ENCODE assay signal across 9 cellular contexts in genomic region chr5:141084487-141084989, GRCh38. TPM values are rescaled to one million over a fixed set of nuclear protein-coding genes. Genes with fewer than 3 reads are reported as not detected.
DNase-seq lines count a peak whose midpoint lies in the region; ATAC-seq, FAIRE-seq and TF ChIP-seq lines count a peak whose summit lies in the region.
"Had no signal": no experiment of that assay in that cellular context is flagged by ENCODE, and none has a peak within 500 bp of the region (broad histone marks: within the 10 kb centered on the region; RNA-seq: fewer than 3 reads in every experiment).

No MANE protein-coding gene starts in this region.

- dilution Hi-C loops in endothelial cell of umbilical vein (cut with MboI; ENCODE audit: extremely low pct_ligation_motif_present, low sequenced_read_pairs), result no loop called here

- no peaks in the 10 kb centered on the region for H3K9me3 ChIP-seq in endothelial cell of umbilical vein (replicated peaks; ENCODE audit: control insufficient read depth, insufficient read depth, low read length)

- CTCF ChIA-PET in endothelial cell of umbilical vein (lab: Charles Lee), result no interaction called here

- H4K20me1 ChIP-seq in endothelial cell of umbilical vein (replicated peaks; ENCODE audit: control insufficient read depth, extremely low read depth, insufficient read depth, low read length), result no peaks in the 10 kb centered on the region

- peak; percentile 23 to 42 for TF ChIP-seq CTCF in endothelial cell of umbilical vein (IDR thresholded peaks at IDR 0.05; ENCODE audit: extremely low read depth in 1 of 2, insufficient read depth in 1 of 2, low read depth in 1 of 2, low read length in 2 of 2)

- no peak for TF ChIP-seq POLR2A in endothelial cell of umbilical vein (IDR thresholded peaks at IDR 0.05; ENCODE audit: low read depth, low read length)

- H3K79me2 ChIP-seq in endothelial cell of umbilical vein (ENCODE audit: control insufficient read depth, insufficient read depth, low read length), result no peaks in the 10 kb centered on the region

- no peaks in the 10 kb centered on the region for H3K4me1 ChIP-seq in endothelial cell of umbilical vein (ENCODE audit: control insufficient read depth, extremely low read depth, insufficient read depth, low read length)

- ATAC-seq in GM18907 (IDR thresholded peaks at IDR 0.05; ENCODE audit: unreplicated experiment) (peak; percentile 68), HG02938 (IDR thresholded peaks at IDR 0.05; ENCODE audit: unreplicated experiment) (no peak)

- DNase-seq in NCI-H2081 (lab: John Stamatoyannopoulos, UW) (peak; percentile 32 to 67), endothelial cell of umbilical vein (ENCODE audit: low read depth, low spot score) (peak; percentile 39), middle frontal gyrus (ENCODE audit: extremely low spot score, low spot score) (peak; percentile 8), substantia nigra (lab: John Stamatoyannopoulos, UW) (peak in 34 of 49 donors; percentile 4 to 71 (median 30))
- DNase-seq in activated CD4-positive, alpha-beta T cell treated with anti-CD3 and anti-CD28 coated beads, Interleukin-2, amount 50 U/mL, for 4 hours, result peak; percentile 15 to 19
- no peak for DNase-seq in activated CD4-positive, CD25-positive, alpha-beta regulatory T cell treated with anti-CD3 and anti-CD28 coated beads, Interleukin-2, amount 50 U/mL, for 72 hours

- peak overlapping the region; percentile 62 for H2AFZ ChIP-seq in endothelial cell of umbilical vein (ENCODE audit: low read depth, low read length)

- H3K4me3 ChIP-seq in endothelial cell of umbilical vein (replicated peaks in 1 of 3; ENCODE audit: insufficient read depth in 1 of 3, low read depth in 1 of 3, low read length in 3 of 3), result peak overlapping the region in 2 of 3 experiments; percentile 11 to 45

- no peaks in the 10 kb centered on the region for H3K9me1 ChIP-seq in endothelial cell of umbilical vein (replicated peaks; ENCODE audit: control insufficient read depth, extremely low read depth, insufficient read depth, low read length)

- H3K27me3 ChIP-seq in endothelial cell of umbilical vein (ENCODE audit: control insufficient read depth in 2 of 2, insufficient read depth in 2 of 2, low read length in 2 of 2), result no peaks in the 10 kb centered on the region

- peak; percentile 35 for FAIRE-seq in endothelial cell of umbilical vein (lab: Jason Lieb, UNC)
- FAIRE-seq: colon had no signal

- no peaks in the 10 kb centered on the region for H3K36me3 ChIP-seq in endothelial cell of umbilical vein (ENCODE audit: control insufficient read depth in 2 of 2, extremely low read depth in 1 of 2, insufficient read depth in 2 of 2, low read length in 2 of 2)

- intact Hi-C loops in endothelial cell of umbilical vein (cut with micrococcal nuclease), result no loop called here

- POLR2A ChIA-PET in endothelial cell of umbilical vein (lab: Charles Lee), result no interaction called here

- BruUV-seq in endothelial cell of umbilical vein (replicated peaks; lab: Mats Ljungman, UMichigan), result no TSS peak

- peak overlapping the region; percentile 55 for H3K4me2 ChIP-seq in endothelial cell of umbilical vein (ENCODE audit: insufficient read depth, low read length)

- H3K27ac ChIP-seq in endothelial cell of umbilical vein (ENCODE audit: insufficient read depth, low read depth, low read length) (no peak overlapping the region), substantia nigra (ENCODE audit: low read depth, low read length, poor library complexity, severe bottlenecking) (peak overlapping the region; percentile 40)

- H3K9ac ChIP-seq in endothelial cell of umbilical vein (replicated peaks; ENCODE audit: extremely low read depth, insufficient read depth, low read length), result no peak overlapping the region

TF ChIP-seq in endothelial cell of umbilical vein, 7 proteins besides CTCF, POLR2A, EP300 and RAD21:
- TF ChIP-seq EZH2 (IDR thresholded peaks at IDR 0.05; ENCODE audit: borderline replicate concordance, low read depth, low read length, severe bottlenecking), result no peak
- TF ChIP-seq POLR2AphosphoS5 (IDR thresholded peaks at IDR 0.05; ENCODE audit: insufficient read depth, low read depth, low read length), result no peak
- TF ChIP-seq JUN (IDR thresholded peaks at IDR 0.05; ENCODE audit: borderline replicate concordance, insufficient read depth, insufficient read length, low read depth), result no peak

RNA-seq across cellular contexts. Expression of gene PCDHB2, which starts 9.9 kb away (rescaled TPM):
- 0.23 and 0.58 TPM in 2 replicates for total RNA-seq in endothelial cell of umbilical vein
- 0.40 and 0.57 TPM in 2 replicates for polyA plus RNA-seq in endothelial cell of umbilical vein
- 0.21 TPM in 2 replicates for polyA plus RNA-seq in endothelial cell of umbilical vein (2011; cell fraction: cytosol; rRNA removed)
- 0.13 and 0.25 TPM in 2 replicates for polyA plus RNA-seq in endothelial cell of umbilical vein (2011; cell fraction: nucleus; rRNA removed)
- polyA plus RNA-seq in endothelial cell of umbilical vein (2012), result 0.54 and 1.8 TPM in 2 replicates
- 0.07 and 1.5 TPM in 2 replicates for polyA minus RNA-seq in endothelial cell of umbilical vein
- polyA minus RNA-seq in endothelial cell of umbilical vein (2011; cell fraction: cytosol; rRNA and poly(A)+ RNA removed), result 1.9 TPM
- polyA minus RNA-seq in endothelial cell of umbilical vein (2011; cell fraction: nucleus; rRNA and poly(A)+ RNA removed), result 0.29 and 0.34 TPM in 2 replicates

RNA-seq across cellular contexts. Expression of gene PCDHB3, which starts 15.7 kb away (rescaled TPM):
- total RNA-seq in endothelial cell of umbilical vein, result not detected in 2 replicates
- 0.11 and 0.22 TPM in 2 replicates for polyA plus RNA-seq in endothelial cell of umbilical vein
- polyA plus RNA-seq in endothelial cell of umbilical vein (2011; cell fraction: cytosol; rRNA removed), result 0.08 and 0.10 TPM in 2 replicates
- 0.08 and 0.09 TPM in 2 replicates for polyA plus RNA-seq in endothelial cell of umbilical vein (2011; cell fraction: nucleus; rRNA removed)
- 0.05 and 0.10 TPM in 2 replicates for polyA plus RNA-seq in endothelial cell of umbilical vein (2012)
- 0.30 TPM in 1 of 2 replicates, not detected in the other for polyA minus RNA-seq in endothelial cell of umbilical vein
- not detected for polyA minus RNA-seq in endothelial cell of umbilical vein (2011; cell fraction: cytosol; rRNA and poly(A)+ RNA removed)
- 0.10 TPM in 1 of 2 replicates, not detected in the other for polyA minus RNA-seq in endothelial cell of umbilical vein (2011; cell fraction: nucleus; rRNA and poly(A)+ RNA removed)

RNA-seq across cellular contexts. Expression of gene PCDHB1, which starts 33.4 kb away (rescaled TPM):
- not detected in 2 replicates for total RNA-seq in endothelial cell of umbilical vein
- polyA plus RNA-seq in endothelial cell of umbilical vein, result not detected in 2 replicates
- not detected in 2 replicates for polyA plus RNA-seq in endothelial cell of umbilical vein (2011; cell fraction: cytosol; rRNA removed)
- not detected in 2 replicates for polyA plus RNA-seq in endothelial cell of umbilical vein (2011; cell fraction: nucleus; rRNA removed)
- polyA plus RNA-seq in endothelial cell of umbilical vein (2012), result not detected in 2 replicates
- not detected in 2 replicates for polyA minus RNA-seq in endothelial cell of umbilical vein
- not detected for polyA minus RNA-seq in endothelial cell of umbilical vein (2011; cell fraction: cytosol; rRNA and poly(A)+ RNA removed)
- polyA minus RNA-seq in endothelial cell of umbilical vein (2011; cell fraction: nucleus; rRNA and poly(A)+ RNA removed), result not detected in 2 replicates

RNA-seq across cellular contexts. Expression of gene PCDHB4, which starts 37.1 kb away (rescaled TPM):
- 0.21 TPM in 1 of 2 replicates, not detected in the other for total RNA-seq in endothelial cell of umbilical vein
- 0.10 and 0.11 TPM in 2 replicates for polyA plus RNA-seq in endothelial cell of umbilical vein
- 0.01 TPM in 1 of 2 replicates, not detected in the other for polyA plus RNA-seq in endothelial cell of umbilical vein (2011; cell fraction: cytosol; rRNA removed)
- not detected in 2 replicates for polyA plus RNA-seq in endothelial cell of umbilical vein (2011; cell fraction: nucleus; rRNA removed)
- polyA plus RNA-seq in endothelial cell of umbilical vein (2012), result 0.13 and 0.29 TPM in 2 replicates
- 0.06 and 0.07 TPM in 2 replicates for polyA minus RNA-seq in endothelial cell of umbilical vein
- not detected for polyA minus RNA-seq in endothelial cell of umbilical vein (2011; cell fraction: cytosol; rRNA and poly(A)+ RNA removed)
- not detected in 2 replicates for polyA minus RNA-seq in endothelial cell of umbilical vein (2011; cell fraction: nucleus; rRNA and poly(A)+ RNA removed)

RNA-seq across cellular contexts. Expression of gene PCDHB5, which starts 50.5 kb away (rescaled TPM):
- 0.27 and 0.28 TPM in 2 replicates for total RNA-seq in endothelial cell of umbilical vein
- 0.49 and 0.80 TPM in 2 replicates for polyA plus RNA-seq in endothelial cell of umbilical vein
- polyA plus RNA-seq in endothelial cell of umbilical vein (2011; cell fraction: cytosol; rRNA removed), result 0.21 and 0.28 TPM in 2 replicates
- 0.33 and 0.41 TPM in 2 replicates for polyA plus RNA-seq in endothelial cell of umbilical vein (2011; cell fraction: nucleus; rRNA removed)
- 0.31 and 0.48 TPM in 2 replicates for polyA plus RNA-seq in endothelial cell of umbilical vein (2012)
- 0.34 and 0.36 TPM in 2 replicates for polyA minus RNA-seq in endothelial cell of umbilical vein
- polyA minus RNA-seq in endothelial cell of umbilical vein (2011; cell fraction: cytosol; rRNA and poly(A)+ RNA removed), result not detected
- 0.29 and 0.34 TPM in 2 replicates for polyA minus RNA-seq in endothelial cell of umbilical vein (2011; cell fraction: nucleus; rRNA and poly(A)+ RNA removed)
